8 cellular contexts compared by ENCODE assay signal in the genomic region with DNA sequence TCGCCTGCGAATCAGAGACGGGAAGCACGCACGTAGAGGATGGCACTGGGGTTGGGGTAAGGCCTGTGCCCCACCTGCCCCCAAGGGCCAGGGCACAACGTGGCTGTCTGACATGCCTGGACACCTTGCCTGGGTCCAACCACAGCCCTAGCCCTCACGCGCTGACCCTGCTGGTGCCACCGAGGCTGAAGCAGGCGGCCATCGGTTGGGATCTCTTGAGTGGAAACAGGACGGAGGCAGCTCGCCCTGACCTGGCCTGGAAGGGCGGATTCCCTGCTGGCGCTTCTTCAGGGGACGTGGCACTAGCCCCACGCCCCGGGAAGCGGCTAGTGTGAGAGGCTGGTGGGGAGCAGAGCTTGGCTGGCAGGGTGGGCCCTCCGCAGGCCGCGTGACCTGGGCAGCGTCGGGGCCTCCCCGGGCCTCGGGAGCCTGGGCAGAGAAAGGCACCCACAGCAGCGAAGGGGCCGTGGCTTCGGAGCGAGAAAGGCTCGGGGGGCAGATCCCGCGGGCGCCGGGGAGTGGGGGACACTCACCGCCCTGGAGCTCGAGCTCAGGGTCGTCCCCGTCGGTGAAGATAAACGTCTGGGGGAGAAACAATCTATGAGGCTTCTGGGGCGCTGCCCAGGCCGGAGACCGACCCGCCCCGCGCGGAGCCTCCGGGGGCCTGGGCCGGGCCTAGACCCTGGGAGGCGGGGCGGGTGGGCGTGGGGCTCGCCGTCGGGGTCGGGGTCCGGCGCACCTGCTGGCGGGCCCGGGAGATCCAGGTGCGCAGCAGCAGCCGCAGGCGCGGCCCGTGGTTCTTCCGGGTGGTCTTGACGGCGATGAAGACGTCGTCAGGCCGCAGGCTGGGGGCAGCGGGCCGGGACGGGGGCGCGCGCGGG. TPM values are rescaled to one million over a fixed set of nuclear protein-coding genes. Genes with fewer than 3 reads are reported as not detected.
A peak's percentile ranks its signal among the peaks of the same experiment; 100 is the strongest.
DNase-seq lines count a peak whose midpoint lies in the region; ATAC-seq and TF ChIP-seq lines count a peak whose summit lies in the region.

No MANE protein-coding gene starts in this region.

- intact Hi-C loops in ovary (cut with DNase I) = loop anchor here in 1 of 4 donors (10.0 kb wide), 1 partner anchor 56 kb away; no protein-coding TSS in a partner anchor

- peaks cover 19% of the 10 kb centered on the region for H3K36me3 ChIP-seq in SJCRH30
- no peaks in the 10 kb centered on the region for H3K36me3 ChIP-seq in ovary

- DNase-seq in SJCRH30 = no peak
- DNase-seq in fibroblast of mammary gland (ENCODE audit: low read depth) = no peak
- DNase-seq in ovary = peak in 3 of 5 donors; percentile 21 to 29 (median 27)
- DNase-seq in NCI-H345 (lab: John Stamatoyannopoulos, UW) = no peak
- no peak for DNase-seq in NCI-H128 (lab: John Stamatoyannopoulos, UW; ENCODE audit: unreplicated experiment)
- no peak for DNase-seq in SW480 (ENCODE audit: low spot score)

- 9 to 19% (median 12%) methylated on average over 41 to 79 of the region's 79 CpGs for WGBS in ovary, 3 donors

- H3K4me1 ChIP-seq in SJCRH30 = peaks cover 4% of the 10 kb centered on the region; the same call in 1 of the 2 replicates
- H3K4me1 ChIP-seq in ovary (ENCODE audit: insufficient read depth) = peaks cover 9% of the 10 kb centered on the region

- ATAC-seq in GM19438 (IDR thresholded peaks at IDR 0.05; ENCODE audit: low read depth, unreplicated experiment) (peak; percentile 5), HG03280 (IDR thresholded peaks at IDR 0.05; ENCODE audit: unreplicated experiment) (no peak)

- peak overlapping the region; percentile 98 for H3K4me3 ChIP-seq in SJCRH30
- H3K4me3 ChIP-seq in fibroblast of mammary gland (ENCODE audit: control insufficient read depth, low read depth, low read length) = peak overlapping the region; percentile 50
- peak overlapping the region; percentile 59 for H3K4me3 ChIP-seq in ovary

- TF ChIP-seq POLR2A in ovary (IDR thresholded peaks at IDR 0.05) = no peak

- no peak for TF ChIP-seq EP300 in ovary (IDR thresholded peaks at IDR 0.05)

- TF ChIP-seq CTCF in fibroblast of mammary gland (conservative IDR thresholded peaks at IDR 0.05; ENCODE audit: control insufficient read depth, insufficient read depth, low read depth, low read length) (no peak), ovary (IDR thresholded peaks at IDR 0.05) (no peak)

- H3K27ac ChIP-seq in SJCRH30 (no peak overlapping the region), ovary (peak overlapping the region; percentile 36 to 75)

- H3K9me3 ChIP-seq in SJCRH30 (replicated peaks) (no peaks in the 10 kb centered on the region), ovary (no peaks in the 10 kb centered on the region)

- H3K27me3 ChIP-seq in SJCRH30 (no peaks in the 10 kb centered on the region), ovary (no peaks in the 10 kb centered on the region)

RNA-seq across cellular contexts. Expression of a gene that starts 0.6 kb away (rescaled TPM):
- total RNA-seq in SJCRH30 (2014; rRNA removed; shearing (Covaris generic)) = 21.8 and 26.5 TPM in 2 replicates
- 10 to 100 TPM; 33.3 to 53.0 (median 44.7) TPM for total RNA-seq in ovary
- polyA plus RNA-seq in ovary = 10 to 100 TPM; 20.9 to 61.3 TPM

RNA-seq across cellular contexts. Expression of a gene that starts 0.7 kb away (rescaled TPM):
- 168 and 176 TPM in 2 replicates for total RNA-seq in SJCRH30 (2014; rRNA removed; shearing (Covaris generic))
- total RNA-seq in ovary = 10 to 100 TPM; 48.8 to 96.2 (median 80.1) TPM
- polyA plus RNA-seq in ovary = 10 to 100 TPM; 12.4 to 77.8 TPM

RNA-seq across cellular contexts. Expression of a gene that starts 13.5 kb away (rescaled TPM):
- total RNA-seq in SJCRH30 (2014; rRNA removed; shearing (Covaris generic)) = 110 and 112 TPM in 2 replicates
- total RNA-seq in ovary = 100 to 1,000 TPM in 6 of 7 donors, 10 to 100 TPM in 1; 87.6 to 217 (median 131) TPM
- polyA plus RNA-seq in ovary = 100 to 1,000 TPM in 1 of 2 donors, 10 to 100 TPM in 1; 16.7 to 144 TPM

RNA-seq across cellular contexts. Expression of a gene that starts 14.6 kb away (rescaled TPM):
- total RNA-seq in SJCRH30 (2014; rRNA removed; shearing (Covaris generic)) = 112 and 126 TPM in 2 replicates
- total RNA-seq in ovary = 10 to 100 TPM; 40.1 to 72.4 (median 67.7) TPM
- 10 to 100 TPM; 15.0 to 62.5 TPM for polyA plus RNA-seq in ovary

RNA-seq across cellular contexts. Expression of a gene that starts 19.5 kb away (rescaled TPM):
- total RNA-seq in SJCRH30 (2014; rRNA removed; shearing (Covaris generic)) = 17.9 and 20.8 TPM in 2 replicates
- total RNA-seq in ovary = 1 to 10 TPM; 1.2 to 7.8 (median 3.3) TPM
- 1 to 10 TPM in 1 of 2 donors, under 1 TPM in 1; 0.40 to 5.8 TPM for polyA plus RNA-seq in ovary

Comparison
In these comparisons a context has a peak if more than half of its experiments do, and no peak if none do; other contexts are left out.
1. DNase-seq: peak in ovary (3 of 5); none in SJCRH30 (0 of 2), fibroblast of mammary gland (single experiment), NCI-H345 (single experiment), NCI-H128 (single experiment) and SW480 (single experiment).
2. Peak in every context shown above with its lines, with median percentiles within 50 percentile points of each other: H3K4me3 ChIP-seq.